Comparison of ENCODE assay signal across 9 cellular contexts in genomic region chr4:9898596-9899345, GRCh38.
DNase-seq lines count a peak whose midpoint lies in the region; FAIRE-seq and TF ChIP-seq lines count a peak whose summit lies in the region.
"Had no signal": no experiment of that assay in that cellular context is flagged by ENCODE, and none has a peak within 500 bp of the region (broad histone marks: within the 10 kb centered on the region; RNA-seq: fewer than 3 reads in every experiment).

No MANE protein-coding gene starts in this region.

- peak; percentile 27 for TF ChIP-seq CTCF in BE2C (IDR thresholded peaks at IDR 0.05; ENCODE audit: low read depth, low read length)
- peak; percentile 45 for TF ChIP-seq CTCF in bronchial epithelial cell (IDR thresholded peaks at IDR 0.05; ENCODE audit: insufficient read depth, low read length, severe bottlenecking)

- no peak overlapping the region for H3K4me3 ChIP-seq in BE2C (ENCODE audit: low read depth, low read length)
- H3K4me3 ChIP-seq in bronchial epithelial cell (ENCODE audit: low read depth, low read length): no peak overlapping the region
- H3K4me3 ChIP-seq: SK-N-MC had no signal

- DNase-seq in BE2C (peak; percentile 19), HK-2 (ENCODE audit: unreplicated experiment) (peak; percentile 15), bronchial epithelial cell (ENCODE audit: low read depth) (peak; percentile 60), left kidney (ENCODE audit: low read depth, low spot score) (peak; percentile 85), A172 (ENCODE audit: low spot score) (no peak), NCI-H510A treated with DMSO at 0.1 percent for 48 hours (lab: John Stamatoyannopoulos, UW) (no peak), NOMO-1 (lab: John Stamatoyannopoulos, UW; ENCODE audit: unreplicated experiment in 2 of 2) (no peak), NCI-H1436 (lab: John Stamatoyannopoulos, UW) (no peak)

- FAIRE-seq in bronchial epithelial cell (lab: Jason Lieb, UNC): no peak

- H3K9me3 ChIP-seq in BE2C: no peaks in the 10 kb centered on the region

- H3K27me3 ChIP-seq in BE2C (no peaks in the 10 kb centered on the region), bronchial epithelial cell (ENCODE audit: control insufficient read depth, insufficient read depth, low read length) (no peaks in the 10 kb centered on the region)

- no peaks in the 10 kb centered on the region for H3K4me1 ChIP-seq in BE2C

- H3K36me3 ChIP-seq in BE2C: no peaks in the 10 kb centered on the region
- H3K36me3 ChIP-seq in bronchial epithelial cell (ENCODE audit: control insufficient read depth, insufficient read depth, low read length): peaks cover 2% of the 10 kb centered on the region

Comparison
In these comparisons a context has a peak if more than half of its experiments do, and no peak if none do; other contexts are left out.
1. DNase-seq: peak in BE2C (single experiment), HK-2 (single experiment), bronchial epithelial cell (single experiment) and left kidney (single experiment); none in A172 (single experiment), NCI-H510A treated with DMSO at 0.1 percent for 48 hours (single experiment), NOMO-1 (0 of 2) and NCI-H1436 (single experiment).